ENCODE assay signal across 14 cellular contexts in genomic region chr1:229309074-229309473, GRCh38. TPM values are rescaled to one million over a fixed set of nuclear protein-coding genes. Genes with fewer than 3 reads are reported as not detected.
DNase-seq lines count a peak whose midpoint lies in the region; ATAC-seq and TF ChIP-seq lines count a peak whose summit lies in the region.
"Had no signal": no experiment of that assay in that cellular context is flagged by ENCODE, and none has a peak within 500 bp of the region (broad histone marks: within the 10 kb centered on the region; RNA-seq: fewer than 3 reads in every experiment).

No MANE protein-coding gene starts in this region.

- H3K4me1 Mint-ChIP-seq in brain = peaks cover 27% of the 10 kb centered on the region
- H3K4me1 Mint-ChIP-seq in stimulated activated effector memory CD8-positive, alpha-beta T cell treated with anti-CD3 and anti-CD28 coated beads, Interleukin-12 subunit alpha, Interleukin-12 subunit beta, amount 100 ng/mL, for 72 hours = peaks cover 6% of the 10 kb centered on the region

- peaks cover 54% of the 10 kb centered on the region for H3K36me3 Mint-ChIP-seq in brain
- H3K36me3 Mint-ChIP-seq in stimulated activated effector memory CD8-positive, alpha-beta T cell treated with anti-CD3 and anti-CD28 coated beads, Interleukin-12 subunit alpha, Interleukin-12 subunit beta, amount 100 ng/mL, for 72 hours = peaks cover 36% of the 10 kb centered on the region

- H3K4me1 ChIP-seq in HEK293 (ENCODE audit: control insufficient read depth, insufficient read depth, low read length) = no peaks in the 10 kb centered on the region
- H3K4me1 ChIP-seq: A549, BE2C, HAP-1 had no signal

- peaks cover 12 to 39% of the 10 kb centered on the region in 2 experiments for H3K36me3 ChIP-seq in HEK293 (ENCODE audit: control insufficient read depth in 2 of 2, insufficient read depth in 1 of 2, low read length in 2 of 2)

- H3K9me3 ChIP-seq in HEK293 (ENCODE audit: control insufficient read depth, insufficient read depth, low read depth, low read length) = no peaks in the 10 kb centered on the region
- H3K9me3 ChIP-seq: A549, BE2C, HAP-1 had no signal

- no peaks in the 10 kb centered on the region for H3K9me3 Mint-ChIP-seq in brain
- no peaks in the 10 kb centered on the region for H3K9me3 Mint-ChIP-seq in stimulated activated effector memory CD8-positive, alpha-beta T cell treated with anti-CD3 and anti-CD28 coated beads, Interleukin-12 subunit alpha, Interleukin-12 subunit beta, amount 100 ng/mL, for 72 hours
- H3K9me3 Mint-ChIP-seq: CD4-positive, alpha-beta memory T cell had no signal

- intact Hi-C loops in left ventricle myocardium superior (cut with micrococcal nuclease) (no loop called here), left cardiac atrium (cut with DNase I) (no loop called here)

- peak; percentile 35 for ATAC-seq in left ventricle myocardium superior
- no peak for ATAC-seq in left cardiac atrium
- ATAC-seq in stimulated activated effector memory CD8-positive, alpha-beta T cell treated with anti-CD3 and anti-CD28 coated beads, Interleukin-12 subunit alpha, Interleukin-12 subunit beta, amount 100 ng/mL, for 72 hours = no peak
- ATAC-seq: A549 had no signal

- no peak overlapping the region for H3K27ac ChIP-seq in HEK293 (ENCODE audit: extremely low read depth, low read depth, low read length)
- H3K27ac ChIP-seq: A549, C4-2B had no signal

- TF ChIP-seq CTCF in HEK293 (tag by site-specific recombination; IDR thresholded peaks at IDR 0.05) (no peak), brain (conservative IDR thresholded peaks at IDR 0.05) (no peak)

- no peak for DNase-seq in left ventricle myocardium superior
- DNase-seq in left cardiac atrium = no peak
- DNase-seq in stimulated activated effector memory CD8-positive, alpha-beta T cell treated with anti-CD3 and anti-CD28 coated beads, Interleukin-12 subunit alpha, Interleukin-12 subunit beta, amount 100 ng/mL, for 72 hours (ENCODE audit: low spot score in 2 of 2) = no peak
- no peak for DNase-seq in D341Med (ENCODE audit: low spot score)
- DNase-seq in NCI-H1105 (lab: John Stamatoyannopoulos, UW) = no peak
- DNase-seq: BE2C; CD4-positive, alpha-beta memory T cell; DND-41; GF-D8 had no signal

- peak overlapping the region in 3 of 5 experiments; percentile 51 to 90 (median 60) for H3K27ac Mint-ChIP-seq in brain
- H3K27ac Mint-ChIP-seq in stimulated activated effector memory CD8-positive, alpha-beta T cell treated with anti-CD3 and anti-CD28 coated beads, Interleukin-12 subunit alpha, Interleukin-12 subunit beta, amount 100 ng/mL, for 72 hours = peak overlapping the region; percentile 80

- POLR2A ChIA-PET in HEK293 (lab: Yijun Ruan, JAX) = no interaction called here

- H3K4me3 ChIP-seq in HEK293 (ENCODE audit: low read depth, low read length) = no peak overlapping the region
- H3K4me3 ChIP-seq: A549, HAP-1 had no signal

- peaks cover 2% of the 10 kb centered on the region for H3K27me3 Mint-ChIP-seq in brain
- H3K27me3 Mint-ChIP-seq: CD4-positive, alpha-beta memory T cell had no signal

- CTCF ChIA-PET in HEK293 (lab: Yijun Ruan, JAX) = interaction anchor here (1.4 kb wide), 1 partner anchor 16 kb away, joined by 4 read pairs; no protein-coding TSS in a partner anchor

- peak overlapping the region in 1 of 5 experiments; percentile 1 for H3K4me3 Mint-ChIP-seq in brain
- no peak overlapping the region for H3K4me3 Mint-ChIP-seq in stimulated activated effector memory CD8-positive, alpha-beta T cell treated with anti-CD3 and anti-CD28 coated beads, Interleukin-12 subunit alpha, Interleukin-12 subunit beta, amount 100 ng/mL, for 72 hours
- H3K4me3 Mint-ChIP-seq: CD4-positive, alpha-beta memory T cell had no signal

TF ChIP-seq in HEK293, 187 proteins besides CTCF, POLR2A, EP300 and RAD21:
- TF ChIP-seq MZF1 (tag by site-specific recombination; IDR thresholded peaks at IDR 0.05; ENCODE audit: borderline replicate concordance) (no peak), ZNF311 (tag by site-specific recombination; IDR thresholded peaks at IDR 0.05; ENCODE audit: borderline replicate concordance) (no peak), ZNF76 (tag by site-specific recombination; IDR thresholded peaks at IDR 0.05; ENCODE audit: borderline replicate concordance, low read depth) (no peak), ZNF140 (tag by site-specific recombination; IDR thresholded peaks at IDR 0.05) (no peak), ZNF747 (tag by site-specific recombination; IDR thresholded peaks at IDR 0.05) (no peak), SP7 (tag by site-specific recombination; IDR thresholded peaks at IDR 0.05) (peak; percentile 80)

RNA-seq across cellular contexts. Expression of gene CCSAP, which starts 33.8 kb away (rescaled TPM):
- total RNA-seq in left ventricle myocardium superior = 2.1 TPM
- 1 to 10 TPM; 2.6 to 3.7 TPM for total RNA-seq in left cardiac atrium
- polyA plus RNA-seq in brain (ENCODE audit: insufficient read depth, low read depth, low replicate concordance) = 10.4 TPM

RNA-seq across cellular contexts. Expression of gene RAB4A, which starts 38.2 kb away (rescaled TPM):
- total RNA-seq in left ventricle myocardium superior (121 TPM), left cardiac atrium (100 to 1,000 TPM in 1 of 2 donors, 10 to 100 TPM in 1; 91.6 to 100 TPM)
- 42.1 TPM for polyA plus RNA-seq in brain (ENCODE audit: insufficient read depth, low read depth, low replicate concordance)
